Comparison of ENCODE assay signal across 8 cellular contexts in genomic region chrX:132022863-132023116, GRCh38. TPM values are rescaled to one million over a fixed set of nuclear protein-coding genes. Genes with fewer than 3 reads are reported as not detected.
A peak's percentile ranks its signal among the peaks of the same experiment; 100 is the strongest.
DNase-seq lines count a peak whose midpoint lies in the region; ATAC-seq and TF ChIP-seq lines count a peak whose summit lies in the region.

No MANE protein-coding gene starts in this region.

- DNase-seq in cardiac muscle cell (ENCODE audit: low read depth in 1 of 2, low spot score in 1 of 2) (no peak), cardiac septum (ENCODE audit: low spot score) (no peak), right lobe of liver (peak in 1 of 3 donors; percentile 37), SK-N-DZ (ENCODE audit: low spot score) (no peak)
- DNase-seq in activated naive CD8-positive, alpha-beta T cell treated with anti-CD3 and anti-CD28 coated beads, Interleukin-2, amount 10 ng/mL, durations not matched to agents 7 days and 5 days: no peak
- DNase-seq in activated effector memory CD4-positive, alpha-beta T cell treated with Interleukin-2 at 50 U/mL for 16 hours: no peak

- POLR2A ChIA-PET in activated naive CD8-positive, alpha-beta T cell treated with anti-CD3 and anti-CD28 coated beads, Interleukin-2, amount 10 ng/mL, durations not matched to agents 7 days and 5 days (lab: Charles Lee): interaction anchor here (0.8 to 2.9 kb wide), 8 partner anchors 9 to 196 kb away, joined by 3 to 22 read pairs (median 3); partner anchors contain the start of gene RAP2C

- H3K4me1 ChIP-seq in cardiac muscle cell (ENCODE audit: low read depth) (peaks cover 22% of the 10 kb centered on the region), right lobe of liver (no peaks in the 10 kb centered on the region), urinary bladder (ENCODE audit: insufficient read depth) (no peaks in the 10 kb centered on the region)

- no peaks in the 10 kb centered on the region for H3K36me3 ChIP-seq in cardiac muscle cell
- no peaks in the 10 kb centered on the region for H3K36me3 ChIP-seq in right lobe of liver
- H3K36me3 ChIP-seq in urinary bladder (ENCODE audit: insufficient read depth): no peaks in the 10 kb centered on the region

- no peaks in the 10 kb centered on the region for H3K9me3 Mint-ChIP-seq in activated naive CD8-positive, alpha-beta T cell treated with anti-CD3 and anti-CD28 coated beads, Interleukin-2, amount 10 ng/mL, durations not matched to agents 7 days and 5 days

- H3K27ac Mint-ChIP-seq in activated naive CD8-positive, alpha-beta T cell treated with anti-CD3 and anti-CD28 coated beads, Interleukin-2, amount 10 ng/mL, durations not matched to agents 7 days and 5 days: peak overlapping the region; percentile 95

- TF ChIP-seq CTCF in cardiac muscle cell (IDR thresholded peaks at IDR 0.05; ENCODE audit: low read depth, low read length) (no peak), right lobe of liver (IDR thresholded peaks at IDR 0.05) (no peak)

- H3K27ac ChIP-seq in cardiac muscle cell (peak overlapping the region; percentile 90), right lobe of liver (no peak overlapping the region), urinary bladder (ENCODE audit: low read depth) (no peak overlapping the region)

- H3K9me3 ChIP-seq in cardiac muscle cell (ENCODE audit: low read depth): no peaks in the 10 kb centered on the region
- H3K9me3 ChIP-seq in right lobe of liver: no peaks in the 10 kb centered on the region

- ATAC-seq in HG03095 (IDR thresholded peaks at IDR 0.05; ENCODE audit: unreplicated experiment): peak; percentile 20
- ATAC-seq in activated naive CD8-positive, alpha-beta T cell treated with anti-CD3 and anti-CD28 coated beads, Interleukin-2, amount 10 ng/mL, durations not matched to agents 7 days and 5 days (ENCODE audit: low read depth): peak; percentile 24
- no peak for ATAC-seq in right lobe of liver

- intact Hi-C loops in cardiac septum (cut with DNase I): no loop called here
- intact Hi-C loops in right lobe of liver (cut with DNase I): no loop called here

- H3K4me3 ChIP-seq in cardiac muscle cell (peak overlapping the region; percentile 80), right lobe of liver (peak overlapping the region; percentile 56 to 66 (median 59)), urinary bladder (ENCODE audit: low read depth, low read length) (peak overlapping the region; percentile 55)

- H3K27me3 Mint-ChIP-seq in activated naive CD8-positive, alpha-beta T cell treated with anti-CD3 and anti-CD28 coated beads, Interleukin-2, amount 10 ng/mL, durations not matched to agents 7 days and 5 days: no peaks in the 10 kb centered on the region

- peak overlapping the region; percentile 95 for H3K4me3 Mint-ChIP-seq in activated naive CD8-positive, alpha-beta T cell treated with anti-CD3 and anti-CD28 coated beads, Interleukin-2, amount 10 ng/mL, durations not matched to agents 7 days and 5 days

- peaks cover 6% of the 10 kb centered on the region for H3K36me3 Mint-ChIP-seq in activated naive CD8-positive, alpha-beta T cell treated with anti-CD3 and anti-CD28 coated beads, Interleukin-2, amount 10 ng/mL, durations not matched to agents 7 days and 5 days

- no peaks in the 10 kb centered on the region for H3K27me3 ChIP-seq in cardiac muscle cell
- H3K27me3 ChIP-seq in right lobe of liver: peaks cover 0 to 10% of the 10 kb centered on the region in 2 donors

- 34% methylated on average over 7 of the region's 14 CpGs for WGBS in right lobe of liver (ENCODE audit: insufficient coverage, low coverage, low lambda C conversion rate, missing lambda C conversion rate)
- WGBS in urinary bladder: 0% methylated on average over 14 of the region's 14 CpGs

- H3K4me1 Mint-ChIP-seq in activated naive CD8-positive, alpha-beta T cell treated with anti-CD3 and anti-CD28 coated beads, Interleukin-2, amount 10 ng/mL, durations not matched to agents 7 days and 5 days: peaks cover 17% of the 10 kb centered on the region

- no peak for TF ChIP-seq POLR2A in right lobe of liver (IDR thresholded peaks at IDR 0.05)

RNA-seq across cellular contexts. Expression of gene STK26, which starts 0.3 kb away (rescaled TPM):
- total RNA-seq in cardiac muscle cell: 95.5 and 112 TPM in 2 replicates
- polyA plus RNA-seq in cardiac muscle cell: 86.1 and 135 TPM in 2 replicates
- 1.7 TPM for total RNA-seq in cardiac septum
- 10 to 100 TPM; 52.7 to 54.0 TPM for total RNA-seq in activated naive CD8-positive, alpha-beta T cell treated with anti-CD3 and anti-CD28 coated beads, Interleukin-2, amount 10 ng/mL, durations not matched to agents 7 days and 5 days
- total RNA-seq in right lobe of liver: 1 to 10 TPM; 2.7 to 4.0 (median 3.4) TPM
- total RNA-seq in urinary bladder: 26.3 TPM
- 16.3 TPM for polyA plus RNA-seq in urinary bladder
- polyA plus RNA-seq in SK-N-DZ (2014; cell fraction: cytosol; rRNA removed): 0.30 and 0.71 TPM in 2 replicates
- polyA plus RNA-seq in SK-N-DZ (2014; cell fraction: nucleus; rRNA removed): 0.27 and 0.76 TPM in 2 replicates

Comparison
In these comparisons a context has a peak if more than half of its experiments do, and no peak if none do; other contexts are left out.
1. ATAC-seq: peak in HG03095 (single experiment) and activated naive CD8-positive, alpha-beta T cell treated with anti-CD3 and anti-CD28 coated beads, Interleukin-2, amount 10 ng/mL, durations not matched to agents 7 days and 5 days (single experiment); none in right lobe of liver (0 of 4).
2. Peak in every context shown above with its lines, with median percentiles within 50 percentile points of each other: H3K4me3 ChIP-seq.